In the genomic region with DNA sequence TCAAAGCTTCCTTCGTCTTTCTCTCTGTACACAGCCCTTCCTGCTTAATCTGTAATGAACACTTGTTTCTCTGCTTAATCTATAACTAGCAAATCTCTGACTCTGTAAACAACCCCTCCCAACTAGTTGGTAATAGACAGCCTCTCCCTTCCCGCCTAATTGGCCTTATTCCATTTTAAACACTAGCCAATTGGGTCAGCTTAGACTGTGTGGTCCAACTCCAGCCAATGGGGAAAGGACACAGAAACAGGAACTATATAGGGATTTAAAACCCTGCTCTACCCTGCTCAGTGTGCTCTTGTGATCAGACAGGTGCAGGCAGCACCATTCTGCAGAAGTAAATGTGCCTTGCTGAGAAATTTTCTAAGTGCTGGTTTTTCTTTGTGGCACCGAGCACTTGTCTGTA, we compare ENCODE assay signal across 16 cellular contexts. TPM values are rescaled to one million over a fixed set of nuclear protein-coding genes. Genes with fewer than 3 reads are reported as not detected.
DNase-seq lines count a peak whose midpoint lies in the region; ATAC-seq and TF ChIP-seq lines count a peak whose summit lies in the region.
"Had no signal": no experiment of that assay in that cellular context is flagged by ENCODE, and none has a peak within 500 bp of the region (broad histone marks: within the 10 kb centered on the region; RNA-seq: fewer than 3 reads in every experiment).

No MANE protein-coding gene starts in this region.

- H3K27me3 ChIP-seq in endodermal cell (ENCODE audit: control insufficient read depth, insufficient read depth, low read length, poor library complexity, severe bottlenecking) = no peaks in the 10 kb centered on the region
- H3K27me3 ChIP-seq in trophoblast cell (ENCODE audit: insufficient read depth, low read length) = no peaks in the 10 kb centered on the region

- H3K36me3 ChIP-seq in endodermal cell (ENCODE audit: control insufficient read depth, insufficient read depth, low read length) = peaks cover 21% of the 10 kb centered on the region
- peaks cover 3 to 6% of the 10 kb centered on the region in 2 experiments for H3K36me3 ChIP-seq in trophoblast cell (ENCODE audit: control insufficient read depth in 1 of 2, insufficient read depth in 2 of 2, low read length in 2 of 2)

- no peaks in the 10 kb centered on the region for H3K4me1 Mint-ChIP-seq in endodermal cell

- no peak overlapping the region for H3K23ac ChIP-seq in trophoblast cell (ENCODE audit: low read length)

- no peak overlapping the region for H3K14ac ChIP-seq in trophoblast cell (ENCODE audit: low read length)

- H3K27ac ChIP-seq in endodermal cell (ENCODE audit: low read depth, low read length) = no peak overlapping the region
- no peak overlapping the region for H3K27ac ChIP-seq in trophoblast cell (ENCODE audit: low read depth, low read length)
- H3K27ac ChIP-seq: SK-N-MC had no signal

- TF ChIP-seq CTCF in endodermal cell (conservative IDR thresholded peaks at IDR 0.05) = no peak

- 96 to 97% methylated on average over 3 of the region's 3 CpGs for WGBS in endodermal cell (ENCODE audit: insufficient coverage in 1 of 2, insufficient read length in 1 of 2), 2 experiments
- WGBS in trophoblast cell (ENCODE audit: extremely low coverage, insufficient coverage, insufficient read length) = no CpG with 5 or more reads among the region's 3 CpGs

- H2BK120ac ChIP-seq in trophoblast cell (ENCODE audit: insufficient read depth, low read length, poor library complexity) = no peak overlapping the region

- H3K4me3 ChIP-seq in endodermal cell (ENCODE audit: low read length) = peak overlapping the region; percentile 32
- no peak overlapping the region for H3K4me3 ChIP-seq in trophoblast cell (ENCODE audit: low read depth, low read length)
- H3K4me3 ChIP-seq: SK-N-MC had no signal

- peaks cover 1% of the 10 kb centered on the region for H3K79me1 ChIP-seq in trophoblast cell (ENCODE audit: low read length)

- H3K9ac ChIP-seq in endodermal cell (ENCODE audit: extremely low read depth, low read length, poor library complexity, severe bottlenecking) (no peak overlapping the region), trophoblast cell (ENCODE audit: low read length) (no peak overlapping the region)

- no peak overlapping the region for H2BK12ac ChIP-seq in trophoblast cell (ENCODE audit: low read length)

- H4K12ac ChIP-seq in trophoblast cell (ENCODE audit: low read depth, low read length) = no peak overlapping the region

- H3K27me3 Mint-ChIP-seq in endodermal cell (ENCODE audit: insufficient read depth) = no peaks in the 10 kb centered on the region
- H3K27me3 Mint-ChIP-seq: CD4-positive, alpha-beta T cell had no signal

- no peak overlapping the region for H3K4me3 Mint-ChIP-seq in endodermal cell
- H3K4me3 Mint-ChIP-seq: CD4-positive, alpha-beta T cell; T-helper 1 cell treated with Interleukin-12 subunit alpha and Interleukin-12 subunit beta and Interleukin-4 antibody, amounts not matched to agents 30 μg/mL and 1 μg/mL, for 36 hours had no signal

- H4K91ac ChIP-seq in trophoblast cell (ENCODE audit: low read depth, low read length) = no peak overlapping the region

- peaks cover 8% of the 10 kb centered on the region for H3K79me2 ChIP-seq in trophoblast cell (ENCODE audit: control insufficient read depth, insufficient read depth, low read length, poor library complexity)

- DNase-seq in NCI-H2196 (lab: John Stamatoyannopoulos, UW; ENCODE audit: unreplicated experiment) (peak; percentile 8), NCI-H2196 treated with DMSO at 0.1 percent for 48 hours (lab: John Stamatoyannopoulos, UW; ENCODE audit: unreplicated experiment) (no peak), SKM-1 treated with dmso at 0.1 percent for 144 hours (lab: John Stamatoyannopoulos, UW; ENCODE audit: unreplicated experiment) (peak; percentile 67), endodermal cell (no peak), trophoblast cell (no peak), NCI-H146 treated with DMSO at 0.1 percent for 48 hours (lab: John Stamatoyannopoulos, UW; ENCODE audit: unreplicated experiment) (no peak)
- DNase-seq: AML-193; CD4-positive, alpha-beta T cell; NCI-H1105; NCI-H187 treated with DMSO at 0.1 percent for 48 hours; NCI-H226; NCI-H526 treated with DMSO at 0.1 percent for 48 hours had no signal

- no peak overlapping the region for H2BK5ac ChIP-seq in trophoblast cell (ENCODE audit: low read depth, low read length, poor library complexity)

- H3K9me3 Mint-ChIP-seq in endodermal cell = peaks cover 76% of the 10 kb centered on the region

- H3K4ac ChIP-seq in trophoblast cell (ENCODE audit: low read depth, low read length) = peak overlapping the region; percentile 57

- H3K27ac Mint-ChIP-seq in endodermal cell = no peak overlapping the region
- H3K27ac Mint-ChIP-seq: CD4-positive, alpha-beta T cell; T-helper 1 cell treated with Interleukin-12 subunit alpha and Interleukin-12 subunit beta and Interleukin-4 antibody, amounts not matched to agents 30 μg/mL and 1 μg/mL, for 36 hours had no signal

- H3K4me1 ChIP-seq in endodermal cell (ENCODE audit: control insufficient read depth, insufficient read depth, low read length) (no peaks in the 10 kb centered on the region), trophoblast cell (ENCODE audit: control insufficient read depth in 1 of 2, insufficient read depth in 2 of 2, low read length in 2 of 2) (no peaks in the 10 kb centered on the region)

- ATAC-seq in GM18861 (IDR thresholded peaks at IDR 0.05; ENCODE audit: unreplicated experiment) (no peak), GM18502 (IDR thresholded peaks at IDR 0.05; ENCODE audit: poor library complexity, unreplicated experiment) (no peak)

- H3K4me2 ChIP-seq in trophoblast cell (ENCODE audit: low read length) = no peak overlapping the region

- H3K9me3 ChIP-seq in endodermal cell (ENCODE audit: control insufficient read depth, low read length) (peaks cover 78% of the 10 kb centered on the region), trophoblast cell (ENCODE audit: insufficient read depth, low read depth, low read length) (peaks cover 19% of the 10 kb centered on the region)

- H2AK5ac ChIP-seq in trophoblast cell (ENCODE audit: low read length) = no peak overlapping the region

- no peak overlapping the region for H4K8ac ChIP-seq in trophoblast cell (ENCODE audit: low read depth, low read length)

- H2AFZ ChIP-seq in trophoblast cell (ENCODE audit: insufficient read depth, low read length, poor library complexity) = no peak overlapping the region

- peaks cover 66% of the 10 kb centered on the region for H3K36me3 Mint-ChIP-seq in endodermal cell (ENCODE audit: low read depth)

- no peak overlapping the region for H3K18ac ChIP-seq in trophoblast cell (ENCODE audit: low read length)

RNA-seq across cellular contexts. Expression of a gene that starts 18.5 kb away (rescaled TPM):
- total RNA-seq in endodermal cell = 100 to 1,000 TPM in 1 of 2 donors, 10 to 100 TPM in 1; 82.5 to 107 TPM
- polyA plus RNA-seq in endodermal cell (2013, experiment 1 of 2) = 36.4 TPM
- polyA plus RNA-seq in endodermal cell (2013, experiment 2 of 2) = 32.1 TPM
- polyA plus RNA-seq in trophoblast cell (2013) = 19.7 and 21.6 TPM in 2 replicates

Comparison
In these comparisons a context has a peak if more than half of its experiments do, and no peak if none do; other contexts are left out.
1. DNase-seq: peak in NCI-H2196 (single experiment) and SKM-1 treated with dmso at 0.1 percent for 144 hours (single experiment); none in NCI-H2196 treated with DMSO at 0.1 percent for 48 hours (single experiment), endodermal cell (single experiment), trophoblast cell (0 of 2) and NCI-H146 treated with DMSO at 0.1 percent for 48 hours (single experiment).